1 cellular context compared by ENCODE assay signal in the genomic region with DNA sequence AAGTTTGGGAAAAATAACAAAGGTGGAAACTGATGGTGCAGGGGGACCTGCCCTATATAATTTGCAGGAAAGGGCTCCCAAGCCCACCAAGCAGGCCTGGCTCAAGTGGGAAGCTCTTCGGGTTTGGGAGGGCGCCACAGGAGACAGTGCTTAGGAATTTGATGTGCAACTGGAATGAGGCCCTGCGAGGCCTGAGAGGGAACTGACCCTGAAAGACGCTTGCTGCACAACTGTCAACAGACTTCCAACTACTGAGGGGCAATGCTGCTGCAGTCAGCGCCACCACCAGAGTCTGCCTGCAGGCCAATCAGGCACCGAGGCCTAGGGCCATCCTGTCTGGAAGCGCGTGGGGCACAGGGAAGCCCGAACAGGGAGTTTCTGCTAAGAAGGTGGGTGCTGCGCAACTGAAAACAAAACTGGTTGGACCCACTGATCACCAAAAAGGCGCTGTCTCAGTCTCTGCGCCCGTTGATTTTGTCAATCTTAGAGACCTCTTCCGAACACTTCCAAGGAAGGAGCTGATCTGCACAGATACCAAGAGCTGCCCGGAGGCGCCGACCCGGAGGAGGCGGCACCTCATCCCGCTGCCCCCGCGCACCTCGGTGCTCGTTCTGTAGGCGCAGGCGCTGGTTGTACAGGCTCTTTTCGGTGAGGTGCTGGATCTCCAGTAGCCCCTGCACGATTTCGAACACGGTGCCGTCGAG.
TF ChIP-seq lines count a peak whose summit lies in the region.

No MANE protein-coding gene starts in this region.

TF ChIP-seq in K562, 482 proteins besides CTCF, POLR2A, EP300 and RAD21 (continued from another document and continues in another):
- TF ChIP-seq CEBPZ (IDR thresholded peaks at IDR 0.05; ENCODE audit: borderline replicate concordance, low read depth, low read length) (peak; percentile 32; the same call in 1 of the 2 replicates), ZNF699 (CRISPR knock-in tag; IDR thresholded peaks at IDR 0.05; ENCODE audit: insufficient replicate concordance) (peak; percentile 11), TAL1 (IDR thresholded peaks at IDR 0.05) (peak; percentile 7; the same call in 1 of the 2 replicates), ZBTB40 (IDR thresholded peaks at IDR 0.05) (peak; percentile 67), ZBTB40 (CRISPR knock-in tag; IDR thresholded peaks at IDR 0.05) (no peak), HIVEP1 (CRISPR knock-in tag; IDR thresholded peaks at IDR 0.05) (peak; percentile 49; the same call in 1 of the 2 replicates), JUND (IDR thresholded peaks at IDR 0.05; ENCODE audit: borderline replicate concordance, low read depth, low read length) (no peak), JUND (tag; IDR thresholded peaks at IDR 0.05; ENCODE audit: borderline replicate concordance, low read depth, low read length) (peak; percentile 42; the same call in 2 of the 3 replicates), JUNB (CRISPR knock-in tag; conservative IDR thresholded peaks at IDR 0.05) (0 out of 2 replicates have a peak, but pooled peaks have one; percentile 44), ZNF717 (CRISPR knock-in tag; IDR thresholded peaks at IDR 0.05) (no peak), ZSCAN29 (IDR thresholded peaks at IDR 0.05) (0 out of 2 replicates have a peak, but pooled peaks have one; percentile 54), GTF2A2 (tag; IDR thresholded peaks at IDR 0.05) (peak; percentile 54; the same call in 1 of the 2 replicates), KAT7 (CRISPR knock-in tag; IDR thresholded peaks at IDR 0.05; ENCODE audit: borderline replicate concordance) (peak; percentile 87; the same call in 1 of the 2 replicates), MTA3 (IDR thresholded peaks at IDR 0.05; ENCODE audit: borderline replicate concordance) (peak; percentile 12; the same call in 1 of the 2 replicates), ZNF395 (CRISPR knock-in tag; IDR thresholded peaks at IDR 0.05) (no peak), GATAD2A (IDR thresholded peaks at IDR 0.05) (peak; percentile 84; the same call in 1 of the 2 replicates), NFIX (CRISPR knock-in tag; IDR thresholded peaks at IDR 0.05; ENCODE audit: low read depth) (no peak), NRF1 (conservative IDR thresholded peaks at IDR 0.05 in 1 of 2, IDR thresholded peaks at IDR 0.05 in 1 of 2) (peak; percentile 76 to 82), XRCC5 (IDR thresholded peaks at IDR 0.05; ENCODE audit: low read depth, low read length) (peak; percentile 31; the same call in 1 of the 2 replicates), TRIM24 (IDR thresholded peaks at IDR 0.05) (no peak), NFYB (IDR thresholded peaks at IDR 0.05; ENCODE audit: extremely low read depth, insufficient read length) (no peak), ZNF12 (CRISPR knock-in tag; IDR thresholded peaks at IDR 0.05) (peak; percentile 53; the same call in 1 of the 2 replicates), RERE (CRISPR knock-in tag; IDR thresholded peaks at IDR 0.05; ENCODE audit: borderline replicate concordance) (no peak), MYNN (IDR thresholded peaks at IDR 0.05) (0 out of 2 replicates have a peak, but pooled peaks have one; percentile 47), MYNN (CRISPR knock-in tag; IDR thresholded peaks at IDR 0.05) (no peak)
- TF ChIP-seq, protein P1, sequence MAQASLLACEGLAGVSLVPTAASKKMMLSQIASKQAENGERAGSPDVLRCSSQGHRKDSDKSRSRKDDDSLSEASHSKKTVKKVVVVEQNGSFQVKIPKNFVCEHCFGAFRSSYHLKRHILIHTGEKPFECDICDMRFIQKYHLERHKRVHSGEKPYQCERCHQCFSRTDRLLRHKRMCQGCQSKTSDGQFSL (CRISPR knock-in tag; IDR thresholded peaks at IDR 0.05), result no peak
- TF ChIP-seq, protein P1 (tag; IDR thresholded peaks at IDR 0.05), result 0 out of 4 replicates have a peak, but pooled peaks of 1 of the 2 experiments have one; percentile 22
- TF ChIP-seq, protein P2, sequence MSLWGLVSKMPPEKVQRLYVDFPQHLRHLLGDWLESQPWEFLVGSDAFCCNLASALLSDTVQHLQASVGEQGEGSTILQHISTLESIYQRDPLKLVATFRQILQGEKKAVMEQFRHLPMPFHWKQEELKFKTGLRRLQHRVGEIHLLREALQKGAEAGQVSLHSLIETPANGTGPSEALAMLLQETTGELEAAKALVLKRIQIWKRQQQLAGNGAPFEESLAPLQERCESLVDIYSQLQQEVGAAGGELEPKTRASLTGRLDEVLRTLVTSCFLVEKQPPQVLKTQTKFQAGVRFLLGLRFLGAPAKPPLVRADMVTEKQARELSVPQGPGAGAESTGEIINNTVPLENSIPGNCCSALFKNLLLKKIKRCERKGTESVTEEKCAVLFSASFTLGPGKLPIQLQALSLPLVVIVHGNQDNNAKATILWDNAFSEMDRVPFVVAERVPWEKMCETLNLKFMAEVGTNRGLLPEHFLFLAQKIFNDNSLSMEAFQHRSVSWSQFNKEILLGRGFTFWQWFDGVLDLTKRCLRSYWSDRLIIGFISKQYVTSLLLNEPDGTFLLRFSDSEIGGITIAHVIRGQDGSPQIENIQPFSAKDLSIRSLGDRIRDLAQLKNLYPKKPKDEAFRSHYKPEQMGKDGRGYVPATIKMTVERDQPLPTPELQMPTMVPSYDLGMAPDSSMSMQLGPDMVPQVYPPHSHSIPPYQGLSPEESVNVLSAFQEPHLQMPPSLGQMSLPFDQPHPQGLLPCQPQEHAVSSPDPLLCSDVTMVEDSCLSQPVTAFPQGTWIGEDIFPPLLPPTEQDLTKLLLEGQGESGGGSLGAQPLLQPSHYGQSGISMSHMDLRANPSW (CRISPR knock-in tag; IDR thresholded peaks at IDR 0.05), result peak; percentile 67; the same call in 1 of the 2 replicates
